Comparison of ENCODE assay signal across 8 cellular contexts in genomic region chr7:134701272-134701671, GRCh38. TPM values are rescaled to one million over a fixed set of nuclear protein-coding genes. Genes with fewer than 3 reads are reported as not detected.
DNase-seq lines count a peak whose midpoint lies in the region; ATAC-seq and TF ChIP-seq lines count a peak whose summit lies in the region.

No MANE protein-coding gene starts in this region.

- intact Hi-C loops in activated CD8-positive, alpha-beta T cell treated with anti-CD3 and anti-CD28 coated beads for 36 hours (cut with micrococcal nuclease) = loop anchor here (2.0 kb wide), 1 partner anchor 68 kb away; no protein-coding TSS in a partner anchor
- intact Hi-C loops in right lobe of liver (cut with DNase I) = no loop called here
- intact Hi-C loops in activated T-helper 2 cell treated with anti-CD3 and anti-CD28 coated beads, Interferon-gamma antibody, Interleukin-2, Interleukin-4, amounts not matched to agents 10 μg/mL and 5 μg/mL and 100 μg/mL, durations not matched to agents 14 hours and 24 hours and 36 hours (cut with micrococcal nuclease) = no loop called here

- H3K4me3 ChIP-seq in HEK293 (ENCODE audit: low read depth, low read length) (no peak overlapping the region), right lobe of liver (no peak overlapping the region)

- CTCF ChIA-PET in HEK293 (lab: Yijun Ruan, JAX) = interaction anchor here (0.6 to 3.9 kb wide), 21 partner anchors 8 to 1592 kb away, joined by 3 to 50 read pairs (median 3); no protein-coding TSS in a partner anchor
- CTCF ChIA-PET in activated CD8-positive, alpha-beta T cell treated with anti-CD3 and anti-CD28 coated beads for 36 hours (lab: Charles Lee) = interaction anchor here (0.8 to 6.0 kb wide), 14 partner anchors 8 to 253 kb away, joined by 3 to 109 read pairs (median 6); partner anchors contain the start of gene BPGM

- H3K27me3 Mint-ChIP-seq in activated CD8-positive, alpha-beta T cell treated with anti-CD3 and anti-CD28 coated beads for 36 hours = no peaks in the 10 kb centered on the region
- no peaks in the 10 kb centered on the region for H3K27me3 Mint-ChIP-seq in activated T-helper 2 cell treated with anti-CD3 and anti-CD28 coated beads, Interferon-gamma antibody, Interleukin-2, Interleukin-4, amounts not matched to agents 10 μg/mL and 5 μg/mL and 100 μg/mL, durations not matched to agents 14 hours and 24 hours and 36 hours (ENCODE audit: low read depth)
- no peaks in the 10 kb centered on the region for H3K27me3 Mint-ChIP-seq in stimulated activated memory B cell treated with anti-CD40 and anti-IgM and Interleukin-4, amounts not matched to agents 10 μg/mL and 1 μg/mL and 100 μg/mL, for 72 hours

- ATAC-seq in activated CD8-positive, alpha-beta T cell treated with anti-CD3 and anti-CD28 coated beads for 36 hours = peak; percentile 67
- ATAC-seq in right lobe of liver (peak in 3 of 4 donors; percentile 22 to 43 (median 28)), GM21825 (IDR thresholded peaks at IDR 0.05; ENCODE audit: unreplicated experiment) (no peak)
- ATAC-seq in stimulated activated memory B cell treated with anti-CD40 and anti-IgM and Interleukin-4, amounts not matched to agents 10 μg/mL and 1 μg/mL and 100 μg/mL, for 72 hours = no peak

- WGBS in right lobe of liver (ENCODE audit: insufficient coverage, low coverage, low lambda C conversion rate, missing lambda C conversion rate) = 71% methylated on average over 2 of the region's 2 CpGs

- TF ChIP-seq POLR2A in right lobe of liver (IDR thresholded peaks at IDR 0.05) = no peak

- H3K4me3 Mint-ChIP-seq in activated CD8-positive, alpha-beta T cell treated with anti-CD3 and anti-CD28 coated beads for 36 hours = no peak overlapping the region
- H3K4me3 Mint-ChIP-seq in activated T-helper 2 cell treated with anti-CD3 and anti-CD28 coated beads, Interferon-gamma antibody, Interleukin-2, Interleukin-4, amounts not matched to agents 10 μg/mL and 5 μg/mL and 100 μg/mL, durations not matched to agents 14 hours and 24 hours and 36 hours (ENCODE audit: low read depth) = no peak overlapping the region
- no peak overlapping the region for H3K4me3 Mint-ChIP-seq in stimulated activated memory B cell treated with anti-CD40 and anti-IgM and Interleukin-4, amounts not matched to agents 10 μg/mL and 1 μg/mL and 100 μg/mL, for 72 hours

- DNase-seq in DMS114 treated with DMSO at 0.1 percent for 48 hours (lab: John Stamatoyannopoulos, UW; ENCODE audit: unreplicated experiment) = peak; percentile 9
- DNase-seq in activated CD8-positive, alpha-beta T cell treated with anti-CD3 and anti-CD28 coated beads for 36 hours = peak; percentile 51
- DNase-seq in right lobe of liver = no peak
- DNase-seq in activated T-helper 2 cell treated with anti-CD3 and anti-CD28 coated beads, Interferon-gamma antibody, Interleukin-2, Interleukin-4, amounts not matched to agents 10 μg/mL and 5 μg/mL and 100 μg/mL, durations not matched to agents 14 hours and 24 hours and 36 hours (ENCODE audit: low spot score) = no peak
- no peak for DNase-seq in cortex of kidney (lab: John Stamatoyannopoulos, UW)

- H3K27me3 ChIP-seq in right lobe of liver = no peaks in the 10 kb centered on the region

- no peak overlapping the region for H3K27ac Mint-ChIP-seq in activated CD8-positive, alpha-beta T cell treated with anti-CD3 and anti-CD28 coated beads for 36 hours
- no peak overlapping the region for H3K27ac Mint-ChIP-seq in activated T-helper 2 cell treated with anti-CD3 and anti-CD28 coated beads, Interferon-gamma antibody, Interleukin-2, Interleukin-4, amounts not matched to agents 10 μg/mL and 5 μg/mL and 100 μg/mL, durations not matched to agents 14 hours and 24 hours and 36 hours
- no peak overlapping the region for H3K27ac Mint-ChIP-seq in stimulated activated memory B cell treated with anti-CD40 and anti-IgM and Interleukin-4, amounts not matched to agents 10 μg/mL and 1 μg/mL and 100 μg/mL, for 72 hours

- POLR2A ChIA-PET in HEK293 (lab: Yijun Ruan, JAX) = no interaction called here
- POLR2A ChIA-PET in activated CD8-positive, alpha-beta T cell treated with anti-CD3 and anti-CD28 coated beads for 36 hours (lab: Charles Lee) = no interaction called here

- H3K4me1 Mint-ChIP-seq in activated CD8-positive, alpha-beta T cell treated with anti-CD3 and anti-CD28 coated beads for 36 hours (ENCODE audit: low read depth) = no peaks in the 10 kb centered on the region
- no peaks in the 10 kb centered on the region for H3K4me1 Mint-ChIP-seq in activated T-helper 2 cell treated with anti-CD3 and anti-CD28 coated beads, Interferon-gamma antibody, Interleukin-2, Interleukin-4, amounts not matched to agents 10 μg/mL and 5 μg/mL and 100 μg/mL, durations not matched to agents 14 hours and 24 hours and 36 hours (ENCODE audit: low read depth)
- H3K4me1 Mint-ChIP-seq in stimulated activated memory B cell treated with anti-CD40 and anti-IgM and Interleukin-4, amounts not matched to agents 10 μg/mL and 1 μg/mL and 100 μg/mL, for 72 hours = no peaks in the 10 kb centered on the region

- no peaks in the 10 kb centered on the region for H3K4me1 ChIP-seq in HEK293 (ENCODE audit: control insufficient read depth, insufficient read depth, low read length)
- peaks cover 0 to 43% (median 2%) of the 10 kb centered on the region in 4 donors for H3K4me1 ChIP-seq in right lobe of liver

- TF ChIP-seq CTCF in HEK293 (tag by site-specific recombination; IDR thresholded peaks at IDR 0.05) (0 out of 2 replicates have a peak, but pooled peaks have one; percentile 14), right lobe of liver (IDR thresholded peaks at IDR 0.05) (peak; percentile 15 to 36 (median 22))
- TF ChIP-seq CTCF in activated CD8-positive, alpha-beta T cell treated with anti-CD3 and anti-CD28 coated beads for 36 hours (IDR thresholded peaks at IDR 0.05) = peak; percentile 51

- H3K36me3 Mint-ChIP-seq in activated CD8-positive, alpha-beta T cell treated with anti-CD3 and anti-CD28 coated beads for 36 hours (ENCODE audit: low read depth) = no peaks in the 10 kb centered on the region
- no peaks in the 10 kb centered on the region for H3K36me3 Mint-ChIP-seq in activated T-helper 2 cell treated with anti-CD3 and anti-CD28 coated beads, Interferon-gamma antibody, Interleukin-2, Interleukin-4, amounts not matched to agents 10 μg/mL and 5 μg/mL and 100 μg/mL, durations not matched to agents 14 hours and 24 hours and 36 hours (ENCODE audit: low read depth)
- no peaks in the 10 kb centered on the region for H3K36me3 Mint-ChIP-seq in stimulated activated memory B cell treated with anti-CD40 and anti-IgM and Interleukin-4, amounts not matched to agents 10 μg/mL and 1 μg/mL and 100 μg/mL, for 72 hours

- H3K27ac ChIP-seq in HEK293 (ENCODE audit: extremely low read depth, low read depth, low read length) (no peak overlapping the region), right lobe of liver (no peak overlapping the region)

- no peaks in the 10 kb centered on the region for H3K9me3 ChIP-seq in HEK293 (ENCODE audit: control insufficient read depth, insufficient read depth, low read depth, low read length)
- no peaks in the 10 kb centered on the region for H3K9me3 ChIP-seq in right lobe of liver

- H3K9me3 Mint-ChIP-seq in activated CD8-positive, alpha-beta T cell treated with anti-CD3 and anti-CD28 coated beads for 36 hours = no peaks in the 10 kb centered on the region
- no peaks in the 10 kb centered on the region for H3K9me3 Mint-ChIP-seq in activated T-helper 2 cell treated with anti-CD3 and anti-CD28 coated beads, Interferon-gamma antibody, Interleukin-2, Interleukin-4, amounts not matched to agents 10 μg/mL and 5 μg/mL and 100 μg/mL, durations not matched to agents 14 hours and 24 hours and 36 hours
- no peaks in the 10 kb centered on the region for H3K9me3 Mint-ChIP-seq in stimulated activated memory B cell treated with anti-CD40 and anti-IgM and Interleukin-4, amounts not matched to agents 10 μg/mL and 1 μg/mL and 100 μg/mL, for 72 hours

- no peaks in the 10 kb centered on the region for H3K36me3 ChIP-seq in HEK293 (ENCODE audit: control insufficient read depth in 2 of 2, insufficient read depth in 1 of 2, low read length in 2 of 2)
- H3K36me3 ChIP-seq in right lobe of liver = no peaks in the 10 kb centered on the region

TF ChIP-seq in HEK293, 187 proteins besides CTCF, POLR2A, EP300 and RAD21:
- TF ChIP-seq ZNF654 (tag by site-specific recombination; IDR thresholded peaks at IDR 0.05; ENCODE audit: low read depth) = peak; percentile 34; the same call in 1 of the 2 replicates
- TF ChIP-seq ZNF777 (tag by site-specific recombination; IDR thresholded peaks at IDR 0.05; ENCODE audit: borderline replicate concordance) = no peak
- no peak for TF ChIP-seq ZBTB49 (tag by site-specific recombination; IDR thresholded peaks at IDR 0.05; ENCODE audit: low read depth)

RNA-seq across cellular contexts. Expression of gene BPGM, which starts 54.6 kb away (rescaled TPM):
- 10 to 100 TPM; 11.2 to 12.4 TPM for total RNA-seq in activated CD8-positive, alpha-beta T cell treated with anti-CD3 and anti-CD28 coated beads for 36 hours
- total RNA-seq in right lobe of liver = 10 to 100 TPM in 1 of 6 experiments, 1 to 10 TPM in 5; 5.9 to 10.9 (median 7.3) TPM
- 28.0 and 29.2 TPM in 2 replicates for total RNA-seq in activated T-helper 2 cell treated with anti-CD3 and anti-CD28 coated beads, Interferon-gamma antibody, Interleukin-2, Interleukin-4, amounts not matched to agents 10 μg/mL and 5 μg/mL and 100 μg/mL, durations not matched to agents 14 hours and 24 hours and 36 hours

Comparison
In these comparisons a context has a peak if more than half of its experiments do, and no peak if none do; other contexts are left out.
1. DNase-seq: peak in DMS114 treated with DMSO at 0.1 percent for 48 hours (single experiment) and activated CD8-positive, alpha-beta T cell treated with anti-CD3 and anti-CD28 coated beads for 36 hours (single experiment); none in right lobe of liver (0 of 3), activated T-helper 2 cell treated with anti-CD3 and anti-CD28 coated beads, Interferon-gamma antibody, Interleukin-2, Interleukin-4, amounts not matched to agents 10 μg/mL and 5 μg/mL and 100 μg/mL, durations not matched to agents 14 hours and 24 hours and 36 hours (single experiment) and cortex of kidney (single experiment).
2. ATAC-seq: peak in activated CD8-positive, alpha-beta T cell treated with anti-CD3 and anti-CD28 coated beads for 36 hours (single experiment) and right lobe of liver (3 of 4); none in GM21825 (single experiment) and stimulated activated memory B cell treated with anti-CD40 and anti-IgM and Interleukin-4, amounts not matched to agents 10 μg/mL and 1 μg/mL and 100 μg/mL, for 72 hours (single experiment).
3. Peak in every context shown above with its lines, with median percentiles within 50 percentile points of each other: CTCF ChIP-seq.